Comparison of ENCODE assay signal across 17 cellular contexts in the genomic region with DNA sequence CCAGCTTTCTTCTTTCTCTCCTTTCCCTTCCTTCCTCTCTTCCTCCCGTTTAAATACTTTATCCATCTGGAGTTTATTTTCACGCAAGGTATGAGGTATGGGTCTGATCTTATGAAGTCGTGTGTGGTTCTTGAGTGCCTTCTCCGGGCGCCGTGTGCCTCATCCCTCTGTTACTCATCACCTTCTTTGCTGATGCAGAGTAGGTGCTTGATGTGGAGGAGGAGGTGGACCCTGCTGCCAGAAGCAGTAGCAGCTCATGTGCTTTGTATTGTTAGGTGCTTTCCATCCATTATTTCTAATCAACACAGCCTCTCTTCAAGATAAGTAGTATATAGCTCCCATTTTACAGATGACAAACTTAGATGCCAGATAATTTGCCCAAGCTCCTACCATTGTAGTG. TPM values are rescaled to one million over a fixed set of nuclear protein-coding genes. Genes with fewer than 3 reads are reported as not detected.
A peak's percentile ranks its signal among the peaks of the same experiment; 100 is the strongest.
DNase-seq lines count a peak whose midpoint lies in the region; ATAC-seq and TF ChIP-seq lines count a peak whose summit lies in the region.
"Had no signal": no experiment of that assay in that cellular context is flagged by ENCODE, and none has a peak within 500 bp of the region (broad histone marks: within the 10 kb centered on the region; RNA-seq: fewer than 3 reads in every experiment).

No MANE protein-coding gene starts in this region.

- CTCF ChIA-PET in A673 (lab: Charles Lee), result no interaction called here

- TF ChIP-seq CTCF in A673 (conservative IDR thresholded peaks at IDR 0.05; ENCODE audit: low read depth, low read length), result no peak

- peaks cover 54% of the 10 kb centered on the region for H3K4me1 Mint-ChIP-seq in central memory CD8-positive, alpha-beta T cell

- H3K36me3 Mint-ChIP-seq in central memory CD8-positive, alpha-beta T cell (ENCODE audit: insufficient read depth), result peaks cover 13% of the 10 kb centered on the region

- POLR2A ChIA-PET in A673 (lab: Charles Lee; ENCODE audit: low non-redundant PET), result no interaction called here

- H3K27ac Mint-ChIP-seq in central memory CD8-positive, alpha-beta T cell (ENCODE audit: low read depth), result peak overlapping the region; percentile 70
- H3K27ac Mint-ChIP-seq: HFFc6 had no signal

- H3K27me3 Mint-ChIP-seq in central memory CD8-positive, alpha-beta T cell, result no peaks in the 10 kb centered on the region

- H3K4me3 ChIP-seq in HUES48 (ENCODE audit: low read depth, low read length) (no peak overlapping the region), A673 (ENCODE audit: low read depth, low read length, poor library complexity, severe bottlenecking) (no peak overlapping the region)
- H3K4me3 ChIP-seq: K562, left ventricle myocardium inferior, pancreas, suprapubic skin had no signal

- DNase-seq in activated T-cell treated with anti-CD3 and anti-CD28 coated beads for 1 hour (ENCODE audit: low read depth) (peak; percentile 35), A673 (ENCODE audit: low spot score) (no peak), cerebellum (ENCODE audit: low spot score) (no peak), NCI-H2029 treated with DMSO at 0.1 percent for 48 hours (lab: John Stamatoyannopoulos, UW) (no peak), SW 1271 (lab: John Stamatoyannopoulos, UW) (no peak)
- no peak for DNase-seq in central memory CD8-positive, alpha-beta T cell (ENCODE audit: low spot score in 2 of 2)
- DNase-seq in stimulated activated CD4-positive, alpha-beta T cell treated with anti-CD3 and anti-CD28 coated beads, Interleukin-4, amount 100 ng/mL, for 24 hours, result peak; percentile 67
- DNase-seq: C1 segment of cervical spinal cord, erythroblast, HFFc6, left ventricle myocardium inferior, NCI-H187, pancreas, SK-N-SH had no signal

- no peak overlapping the region for H3K9ac ChIP-seq in HUES48 (ENCODE audit: low read depth, low read length)
- H3K9ac ChIP-seq: SK-N-SH had no signal

- no peak overlapping the region for H3K4me3 Mint-ChIP-seq in central memory CD8-positive, alpha-beta T cell
- H3K4me3 Mint-ChIP-seq: HFFc6 had no signal

- intact Hi-C loops in A673 (cut with micrococcal nuclease; ENCODE audit: unreplicated experiment), result no loop called here

- H3K4me1 ChIP-seq in HUES48 (ENCODE audit: control insufficient read depth, insufficient read depth, low read length) (peaks cover 57% of the 10 kb centered on the region), A673 (ENCODE audit: insufficient read depth, low read length, poor library complexity, severe bottlenecking) (peaks cover 21% of the 10 kb centered on the region)

- H3K9me3 Mint-ChIP-seq in central memory CD8-positive, alpha-beta T cell, result no peaks in the 10 kb centered on the region
- H3K9me3 Mint-ChIP-seq: HFFc6 had no signal

- no TSS peak for BruUV-seq in A673 (replicated peaks; lab: Mats Ljungman, UMichigan)

- H3K27me3 ChIP-seq in HUES48 (ENCODE audit: control insufficient read depth, insufficient read depth, low read length), result no peaks in the 10 kb centered on the region
- no peaks in the 10 kb centered on the region for H3K27me3 ChIP-seq in A673 (replicated peaks; ENCODE audit: insufficient read depth, low read depth, low read length, poor library complexity)
- H3K27me3 ChIP-seq: pancreas, suprapubic skin had no signal

- peak overlapping the region; percentile 42 for H3K27ac ChIP-seq in HUES48 (ENCODE audit: low read depth, low read length)
- H3K27ac ChIP-seq in A673 (ENCODE audit: low read depth, low read length, poor library complexity, severe bottlenecking), result no peak overlapping the region
- H3K27ac ChIP-seq: left ventricle myocardium inferior, pancreas, suprapubic skin had no signal

- H3K9me3 ChIP-seq in HUES48 (ENCODE audit: control insufficient read depth, insufficient read depth, low read length) (no peaks in the 10 kb centered on the region), A673 (ENCODE audit: low read depth, low read length, poor library complexity, severe bottlenecking) (no peaks in the 10 kb centered on the region)
- H3K9me3 ChIP-seq: left ventricle myocardium inferior, pancreas, SK-N-SH, suprapubic skin had no signal

- H3K36me3 ChIP-seq in HUES48 (ENCODE audit: control insufficient read depth, insufficient read depth, low read length), result peaks cover 6% of the 10 kb centered on the region; the same call in 1 of the 2 replicates
- H3K36me3 ChIP-seq in A673 (ENCODE audit: insufficient read depth, low read length, poor library complexity, severe bottlenecking), result no peaks in the 10 kb centered on the region
- H3K36me3 ChIP-seq: pancreas, suprapubic skin had no signal

- ATAC-seq in central memory CD8-positive, alpha-beta T cell (replicated peaks; ENCODE audit: extremely low read depth, poor library complexity, severe bottlenecking), result peak; percentile 43
- ATAC-seq: K562 had no signal

RNA-seq across cellular contexts. Expression of gene TNRC6B, which starts 47.0 kb away (rescaled TPM):
- total RNA-seq in A673 (2021) (52.2 and 56.6 TPM in 2 replicates), cerebellum (70.7 TPM)

Comparison
In these comparisons a context has a peak if more than half of its experiments do, and no peak if none do; other contexts are left out.
1. DNase-seq: peak in activated T-cell treated with anti-CD3 and anti-CD28 coated beads for 1 hour (single experiment) and stimulated activated CD4-positive, alpha-beta T cell treated with anti-CD3 and anti-CD28 coated beads, Interleukin-4, amount 100 ng/mL, for 24 hours (single experiment); none in central memory CD8-positive, alpha-beta T cell (0 of 2), A673 (single experiment), cerebellum (single experiment), NCI-H2029 treated with DMSO at 0.1 percent for 48 hours (single experiment) and SW 1271 (0 of 2).